In the genomic region with DNA sequence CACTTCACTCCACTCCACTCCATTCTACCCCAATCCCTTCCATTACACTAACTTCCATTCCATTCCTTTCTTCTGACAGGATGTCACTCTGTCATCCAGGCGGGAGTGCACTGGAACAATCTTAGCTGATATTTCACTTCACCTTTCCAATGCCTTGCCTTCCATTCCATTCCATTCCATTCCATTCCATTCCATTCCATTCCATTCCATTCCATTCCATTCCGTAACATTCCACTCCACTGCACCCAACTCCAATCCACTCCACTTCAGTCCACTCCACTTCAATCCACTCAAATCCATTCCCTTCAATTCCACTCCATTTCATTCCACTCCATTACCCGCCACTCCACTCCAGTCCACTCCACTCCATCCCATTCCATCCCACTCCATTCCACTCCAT, we compare ENCODE assay signal across 10 cellular contexts.
DNase-seq lines count a peak whose midpoint lies in the region; TF ChIP-seq lines count a peak whose summit lies in the region.
"Had no signal": no experiment of that assay in that cellular context is flagged by ENCODE, and none has a peak within 500 bp of the region (broad histone marks: within the 10 kb centered on the region; RNA-seq: fewer than 3 reads in every experiment).

No MANE protein-coding gene starts in this region.

- H3K4me1 ChIP-seq in adipocyte (ENCODE audit: control insufficient read depth, insufficient read depth, low read length): no peaks in the 10 kb centered on the region

- no peaks in the 10 kb centered on the region for H3K9me3 ChIP-seq in adipocyte (ENCODE audit: control insufficient read depth, low read length)

- no peak overlapping the region for H3K9ac ChIP-seq in adipocyte (ENCODE audit: low read length)

- H3K36me3 ChIP-seq in adipocyte (ENCODE audit: control insufficient read depth, insufficient read depth, low read length, severe bottlenecking): no peaks in the 10 kb centered on the region

- H3K27me3 ChIP-seq in adipocyte (replicated peaks; ENCODE audit: control insufficient read depth, insufficient read depth, low read length): no peaks in the 10 kb centered on the region

- H3K4me3 ChIP-seq in HFF-Myc (replicated peaks; ENCODE audit: low read depth, low read length): no peak overlapping the region
- no peak overlapping the region for H3K4me3 ChIP-seq in adipocyte (ENCODE audit: low read length)
- H3K4me3 ChIP-seq in foreskin fibroblast (ENCODE audit: low read depth in 1 of 2, low read length in 2 of 2): no peak overlapping the region
- H3K4me3 ChIP-seq: lung had no signal

- no peak overlapping the region for H3K27ac ChIP-seq in caudate nucleus (ENCODE audit: low read depth, low read length)

- TF ChIP-seq CTCF in HFF-Myc (IDR thresholded peaks at IDR 0.05; ENCODE audit: low read depth, low read length, missing control alignments) (no peak), foreskin fibroblast (IDR thresholded peaks at IDR 0.05; ENCODE audit: low read depth, low read length) (no peak), GM20000 (IDR thresholded peaks at IDR 0.05; ENCODE audit: extremely low read depth, missing control alignments) (no peak)

- DNase-seq in HFF-Myc (ENCODE audit: extremely low read depth, low read depth): peak; percentile 89
- peak; percentile 64 for DNase-seq in adipocyte (ENCODE audit: low read depth)
- DNase-seq in foreskin fibroblast: peak; percentile 37 to 73
- peak; percentile 1 for DNase-seq in retina
- no peak for DNase-seq in caudate nucleus (lab: John Stamatoyannopoulos, UW)
- DNase-seq in GM20000 (ENCODE audit: low spot score): no peak
- no peak for DNase-seq in stimulated activated CD4-positive, alpha-beta T cell treated with anti-CD3 and anti-CD28 coated beads, Interleukin-15, amount 100 ng/mL, for 24 hours
- no peak for DNase-seq in NOMO-1 treated with dmso at 0.1 percent for 144 hours (lab: John Stamatoyannopoulos, UW; ENCODE audit: unreplicated experiment)
- DNase-seq: activated naive CD4-positive, alpha-beta T cell had no signal

Comparison
In these comparisons a context has a peak if more than half of its experiments do, and no peak if none do; other contexts are left out.
1. DNase-seq: peak in HFF-Myc (single experiment), adipocyte (single experiment), foreskin fibroblast (2 of 2) and retina (single experiment); none in caudate nucleus (0 of 61), GM20000 (single experiment), stimulated activated CD4-positive, alpha-beta T cell treated with anti-CD3 and anti-CD28 coated beads, Interleukin-15, amount 100 ng/mL, for 24 hours (single experiment) and NOMO-1 treated with dmso at 0.1 percent for 144 hours (single experiment).